2 cellular contexts compared by ENCODE assay signal in genomic region chr6:156944412-156944811, GRCh38.
TF ChIP-seq lines count a peak whose summit lies in the region.

No MANE protein-coding gene starts in this region.

TF ChIP-seq in HepG2, 621 proteins besides CTCF, POLR2A, EP300 and RAD21 (continued from another document):
- TF ChIP-seq ATF2 (CRISPR knock-in tag; IDR thresholded peaks at IDR 0.05): no peak

TF ChIP-seq in GM12878, 131 proteins besides CTCF, POLR2A, EP300 and RAD21 (continued from another document):
- TF ChIP-seq NKRF (conservative IDR thresholded peaks at IDR 0.05): no peak
- TF ChIP-seq GABPA (IDR thresholded peaks at IDR 0.05; ENCODE audit: low read depth): no peak
- TF ChIP-seq STAT3 (IDR thresholded peaks at IDR 0.05; ENCODE audit: low read depth, low read length): no peak
- no peak for TF ChIP-seq SMARCA5 (IDR thresholded peaks at IDR 0.05)
- TF ChIP-seq BCLAF1 (IDR thresholded peaks at IDR 0.05): no peak
- TF ChIP-seq CEBPB (IDR thresholded peaks at IDR 0.05; ENCODE audit: borderline replicate concordance in 1 of 2, low read depth in 2 of 2, low read length in 2 of 2): no peak
- TF ChIP-seq KAT2A (conservative IDR thresholded peaks at IDR 0.05; ENCODE audit: control insufficient read depth, low read depth, low read length): no peak
- TF ChIP-seq ZBTB4 (CRISPR knock-in tag; IDR thresholded peaks at IDR 0.05): no peak
TF ChIP-seq in GM12878: peak in this region for 0.
